8 cellular contexts compared by ENCODE assay signal in the genomic region with DNA sequence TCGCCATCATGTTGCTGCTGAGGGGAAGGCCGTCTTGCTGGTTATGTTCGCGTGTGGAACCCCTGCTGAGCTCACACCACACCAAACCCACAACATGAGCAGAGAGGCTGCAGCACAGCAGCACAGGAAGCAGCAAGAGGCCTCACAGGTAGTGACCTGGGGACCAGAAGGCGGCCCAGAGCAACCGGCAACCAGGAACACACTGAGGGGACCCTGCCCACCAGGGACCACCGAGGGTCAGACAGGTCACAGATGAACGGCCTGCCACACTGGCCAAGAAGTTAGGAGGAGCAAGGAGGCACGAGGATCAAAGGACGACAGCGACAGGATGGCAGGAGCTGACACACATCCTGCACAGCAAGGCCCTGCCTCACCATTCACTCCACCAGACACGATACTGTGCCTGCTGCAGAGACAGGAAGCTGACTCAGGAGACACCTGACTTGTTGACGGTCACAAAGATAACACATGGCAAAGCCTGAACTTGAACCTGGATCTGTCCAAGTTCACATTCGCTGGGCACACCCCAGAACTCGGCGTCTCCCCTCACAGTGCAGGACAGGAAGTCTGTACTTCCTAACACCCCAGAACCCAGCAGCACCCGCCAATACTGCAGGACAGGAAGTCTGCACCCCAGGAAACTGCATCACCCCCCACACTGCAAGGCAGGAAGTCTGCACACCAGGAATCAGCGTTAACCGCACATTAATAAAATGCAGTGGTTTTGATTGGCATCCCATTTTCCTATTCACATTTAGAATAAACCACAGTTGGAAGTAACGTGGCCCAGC.
DNase-seq lines count a peak whose midpoint lies in the region; ATAC-seq and TF ChIP-seq lines count a peak whose summit lies in the region.

No MANE protein-coding gene starts in this region.

- no peaks in the 10 kb centered on the region for H3K36me3 Mint-ChIP-seq in natural killer cell

- H3K27me3 Mint-ChIP-seq in natural killer cell (ENCODE audit: low read depth in 2 of 2), result no peaks in the 10 kb centered on the region

- no peak for TF ChIP-seq CTCF in natural killer cell (IDR thresholded peaks at IDR 0.05)
- TF ChIP-seq CTCF in upper lobe of left lung (IDR thresholded peaks at IDR 0.05), result no peak

- H3K9me3 Mint-ChIP-seq in natural killer cell, result no peaks in the 10 kb centered on the region

- peaks cover 0 to 28% (median 21%) of the 10 kb centered on the region in 4 donors for H3K36me3 ChIP-seq in upper lobe of left lung

- no peaks in the 10 kb centered on the region for H3K9me3 ChIP-seq in upper lobe of left lung

- H3K27ac Mint-ChIP-seq in natural killer cell, result peak overlapping the region; percentile 98

- intact Hi-C loops in natural killer cell (cut with micrococcal nuclease), result loop anchor here (2.0 to 10.0 kb wide), 4 partner anchors 41 to 191 kb away; partner anchors contain the start of gene SPG7

- peak overlapping the region; percentile 88 for H3K4me3 Mint-ChIP-seq in natural killer cell

- H3K27me3 ChIP-seq in upper lobe of left lung, result no peaks in the 10 kb centered on the region

- DNase-seq in Ammon's horn (ENCODE audit: low spot score), result peak; percentile 51
- peak; percentile 65 for DNase-seq in HS-5 (ENCODE audit: low read depth)
- peak; percentile 71 for DNase-seq in natural killer cell
- DNase-seq in upper lobe of left lung, result peak; percentile 21 to 73

- H3K27ac ChIP-seq in cingulate gyrus (ENCODE audit: low read depth, low read length) (peak overlapping the region; percentile 54), upper lobe of left lung (peak overlapping the region; percentile 59 to 76 (median 62))

- peaks cover 75 to 87% of the 10 kb centered on the region in 2 donors for H3K4me1 Mint-ChIP-seq in natural killer cell

- WGBS in upper lobe of left lung, 2 donors, result 39 to 44% methylated on average over 19 to 20 of the region's 20 CpGs

- peak in 2 of 4 donors; percentile 74 to 75 for TF ChIP-seq EP300 in upper lobe of left lung (IDR thresholded peaks at IDR 0.05)

- TF ChIP-seq POLR2A in upper lobe of left lung (IDR thresholded peaks at IDR 0.05), result no peak

- peaks cover 68 to 83% (median 74%) of the 10 kb centered on the region in 4 donors for H3K4me1 ChIP-seq in upper lobe of left lung

- peak overlapping the region in 1 of 4 donors; percentile 5 for H3K4me3 ChIP-seq in upper lobe of left lung

- ATAC-seq in activated CD4-positive, CD25-positive, alpha-beta regulatory T cell treated with anti-CD3 and anti-CD28 coated beads, Interleukin-2, amount 50 U/mL, for 24 hours, result peak; percentile 83 to 86
- peak; percentile 76 to 90 (median 85) for ATAC-seq in natural killer cell
- ATAC-seq in upper lobe of left lung (ENCODE audit: low FRiP score in 2 of 2), result peak in 1 of 2 donors; percentile 55
- no peak for ATAC-seq in HG03097 (IDR thresholded peaks at IDR 0.05; ENCODE audit: low FRiP score, unreplicated experiment)
- ATAC-seq in HG03520 (IDR thresholded peaks at IDR 0.05; ENCODE audit: unreplicated experiment), result no peak

Comparison
In these comparisons a context has a peak if more than half of its experiments do, and no peak if none do; other contexts are left out.
1. ATAC-seq: peak in activated CD4-positive, CD25-positive, alpha-beta regulatory T cell treated with anti-CD3 and anti-CD28 coated beads, Interleukin-2, amount 50 U/mL, for 24 hours (2 of 2) and natural killer cell (3 of 3); none in HG03097 (single experiment) and HG03520 (single experiment).
2. Peak in every context shown above with its lines, with median percentiles within 50 percentile points of each other: DNase-seq.